14 cellular contexts compared by ENCODE assay signal in genomic region chr4:183823394-183823793, GRCh38.
DNase-seq lines count a peak whose midpoint lies in the region; ATAC-seq and TF ChIP-seq lines count a peak whose summit lies in the region.
"Had no signal": no experiment of that assay in that cellular context is flagged by ENCODE, and none has a peak within 500 bp of the region (broad histone marks: within the 10 kb centered on the region; RNA-seq: fewer than 3 reads in every experiment).

No MANE protein-coding gene starts in this region.

- intact Hi-C loops in esophagus squamous epithelium (cut with DNase I): no loop called here

- no peaks in the 10 kb centered on the region for H3K79me2 ChIP-seq in mesendoderm (ENCODE audit: control insufficient read depth, insufficient read depth, low read length)

- H2BK15ac ChIP-seq in mesendoderm (replicated peaks; ENCODE audit: low read depth): no peak overlapping the region

- H3K27me3 ChIP-seq in esophagus squamous epithelium (no peaks in the 10 kb centered on the region), mesendoderm (ENCODE audit: insufficient read depth, low read length, poor library complexity) (no peaks in the 10 kb centered on the region)
- H3K27me3 ChIP-seq: SJSA1 had no signal

- H2AK5ac ChIP-seq in mesendoderm (ENCODE audit: low read length): no peak overlapping the region

- H3K79me1 ChIP-seq in mesendoderm (ENCODE audit: low read length): no peaks in the 10 kb centered on the region

- H3K27ac ChIP-seq in esophagus squamous epithelium (peak overlapping the region; percentile 44 to 81 (median 61)), mesendoderm (ENCODE audit: low read depth, low read length) (no peak overlapping the region)
- H3K27ac ChIP-seq: SJSA1 had no signal

- ATAC-seq in HG02798 (IDR thresholded peaks at IDR 0.05; ENCODE audit: poor library complexity, unreplicated experiment) (no peak), HG02973 (IDR thresholded peaks at IDR 0.05; ENCODE audit: unreplicated experiment) (no peak)
- ATAC-seq in effector memory CD8-positive, alpha-beta T cell (replicated peaks): no peak

- H3K56ac ChIP-seq in mesendoderm (ENCODE audit: low read length): no peak overlapping the region

- no peaks in the 10 kb centered on the region for H3K9me3 Mint-ChIP-seq in effector memory CD8-positive, alpha-beta T cell
- H3K9me3 Mint-ChIP-seq: activated naive CD4-positive, alpha-beta T cell treated with anti-CD3 and anti-CD28 coated beads for 36 hours; memory B cell had no signal

- peaks cover 3 to 6% of the 10 kb centered on the region in 2 donors for H3K4me1 Mint-ChIP-seq in effector memory CD8-positive, alpha-beta T cell (ENCODE audit: low read depth in 2 of 2)
- H3K4me1 Mint-ChIP-seq: memory B cell had no signal

- no peak overlapping the region for H4K5ac ChIP-seq in mesendoderm (ENCODE audit: low read length)

- H2BK120ac ChIP-seq in mesendoderm (ENCODE audit: low read depth, low read length): no peak overlapping the region

- H3K4me3 ChIP-seq in esophagus squamous epithelium (no peak overlapping the region), mesendoderm (ENCODE audit: low read length) (no peak overlapping the region)
- H3K4me3 ChIP-seq: SJSA1 had no signal

- no peak overlapping the region for H3K27ac Mint-ChIP-seq in effector memory CD8-positive, alpha-beta T cell
- H3K27ac Mint-ChIP-seq: activated naive CD4-positive, alpha-beta T cell treated with anti-CD3 and anti-CD28 coated beads for 36 hours; memory B cell had no signal

- H3K4me2 ChIP-seq in mesendoderm (ENCODE audit: low read length): no peak overlapping the region

- TF ChIP-seq CTCF in esophagus squamous epithelium (IDR thresholded peaks at IDR 0.05): no peak

- H4K8ac ChIP-seq in mesendoderm (ENCODE audit: low read depth, low read length): no peak overlapping the region

- peaks cover 1% of the 10 kb centered on the region for H3K36me3 Mint-ChIP-seq in effector memory CD8-positive, alpha-beta T cell (ENCODE audit: insufficient read depth)
- H3K36me3 Mint-ChIP-seq: memory B cell had no signal

- H3K36me3 ChIP-seq in esophagus squamous epithelium (no peaks in the 10 kb centered on the region), mesendoderm (ENCODE audit: control insufficient read depth, insufficient read depth, low read length) (no peaks in the 10 kb centered on the region)
- H3K36me3 ChIP-seq: SJSA1 had no signal

- no peak overlapping the region for H3K4me3 Mint-ChIP-seq in effector memory CD8-positive, alpha-beta T cell
- H3K4me3 Mint-ChIP-seq: activated naive CD4-positive, alpha-beta T cell treated with anti-CD3 and anti-CD28 coated beads for 36 hours; memory B cell had no signal

- H3K18ac ChIP-seq in mesendoderm (ENCODE audit: low read length): no peak overlapping the region

- H3K9ac ChIP-seq in mesendoderm (ENCODE audit: low read length): no peak overlapping the region

- peaks cover 15 to 43% of the 10 kb centered on the region in 2 donors for H3K27me3 Mint-ChIP-seq in effector memory CD8-positive, alpha-beta T cell

- 27 to 45% methylated on average over 6 of the region's 6 CpGs for WGBS in esophagus squamous epithelium, 2 donors
- WGBS in mesendoderm (ENCODE audit: extremely low coverage, insufficient coverage, low lambda C conversion rate): no CpG with 5 or more reads among the region's 6 CpGs

- no peak overlapping the region for H3K4ac ChIP-seq in mesendoderm (ENCODE audit: low read depth, low read length)

- no peak for TF ChIP-seq POLR2A in esophagus squamous epithelium (IDR thresholded peaks at IDR 0.05)

- DNase-seq in AG20443 (ENCODE audit: low spot score) (peak; percentile 71), NCI-H1694 treated with DMSO at 0.1 percent for 48 hours (lab: John Stamatoyannopoulos, UW) (peak; percentile 33), esophagus squamous epithelium (lab: John Stamatoyannopoulos, UW) (no peak), mesendoderm (peak; percentile 59), mesenteric fat pad (ENCODE audit: low spot score) (no peak)
- no peak for DNase-seq in effector memory CD8-positive, alpha-beta T cell
- DNase-seq: activated CD4-positive, alpha-beta T cell treated with anti-CD3 and anti-CD28 coated beads, Interleukin-2, amount 50 U/mL, for 1 hour; activated naive CD4-positive, alpha-beta T cell treated with anti-CD3 and anti-CD28 coated beads for 36 hours; C1 segment of cervical spinal cord; NCI-H2081 had no signal

- no peak overlapping the region for H2BK5ac ChIP-seq in mesendoderm (ENCODE audit: low read length)

- H3K9me3 ChIP-seq in esophagus squamous epithelium: no peaks in the 10 kb centered on the region
- H3K9me3 ChIP-seq: SJSA1 had no signal

- peaks cover 12 to 75% (median 42%) of the 10 kb centered on the region in 3 donors for H3K4me1 ChIP-seq in esophagus squamous epithelium
- H3K4me1 ChIP-seq in mesendoderm (ENCODE audit: control insufficient read depth, low read depth, low read length): no peaks in the 10 kb centered on the region
- H3K4me1 ChIP-seq: SJSA1 had no signal

- no peak overlapping the region for H3K23ac ChIP-seq in mesendoderm (ENCODE audit: low read length)

Comparison
In these comparisons a context has a peak if more than half of its experiments do, and no peak if none do; other contexts are left out.
1. DNase-seq: peak in AG20443 (single experiment), NCI-H1694 treated with DMSO at 0.1 percent for 48 hours (single experiment) and mesendoderm (single experiment); none in esophagus squamous epithelium (single experiment), mesenteric fat pad (single experiment) and effector memory CD8-positive, alpha-beta T cell (0 of 3).